Comparison of ENCODE assay signal across 12 cellular contexts in the genomic region with DNA sequence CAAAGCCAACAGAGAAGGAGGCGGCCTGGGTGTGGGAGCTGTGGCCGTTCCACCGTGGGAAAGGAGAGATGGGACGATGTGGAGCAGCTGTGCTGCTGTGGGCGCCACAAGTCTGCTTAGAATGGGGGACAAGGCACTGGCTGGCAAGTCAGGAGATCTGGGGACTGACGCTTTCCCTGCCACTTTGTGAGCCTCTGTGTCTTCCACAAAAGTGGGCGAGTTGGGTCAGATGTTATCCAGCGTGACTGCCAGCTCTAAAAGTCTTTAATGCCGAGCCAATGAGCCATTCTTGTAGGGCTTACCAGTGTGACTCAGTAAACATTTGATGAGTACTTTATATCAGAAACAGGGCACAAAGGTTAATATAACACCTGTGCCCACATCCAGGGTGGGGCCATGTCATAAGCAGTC.
A peak's percentile ranks its signal among the peaks of the same experiment; 100 is the strongest.
DNase-seq lines count a peak whose midpoint lies in the region; ATAC-seq, FAIRE-seq and TF ChIP-seq lines count a peak whose summit lies in the region.
"Had no signal": no experiment of that assay in that cellular context is flagged by ENCODE, and none has a peak within 500 bp of the region (broad histone marks: within the 10 kb centered on the region; RNA-seq: fewer than 3 reads in every experiment).

No MANE protein-coding gene starts in this region.

- POLR2A ChIA-PET in GM10248 (lab: Yijun Ruan, JAX) = no interaction called here

- H3K27ac ChIP-seq in angular gyrus (ENCODE audit: low read depth, low read length) = peak overlapping the region; percentile 78
- peak overlapping the region; percentile 78 for H3K27ac ChIP-seq in layer of hippocampus (ENCODE audit: low read depth, low read length)
- peak overlapping the region; percentile 88 to 95 for H3K27ac ChIP-seq in small intestine (ENCODE audit: low read depth in 1 of 2, low read length in 1 of 2)
- H3K27ac ChIP-seq in GM23338 (ENCODE audit: low read depth) = no peak overlapping the region
- H3K27ac ChIP-seq: esophagus muscularis mucosa had no signal

- H2AFZ ChIP-seq in GM23338 = no peak overlapping the region

- H3K4me3 ChIP-seq in small intestine (ENCODE audit: low read depth in 1 of 2, low read length in 2 of 2) = no peak overlapping the region
- no peak overlapping the region for H3K4me3 ChIP-seq in GM23338
- H3K4me3 ChIP-seq: esophagus muscularis mucosa had no signal

- H3K27me3 ChIP-seq in layer of hippocampus (ENCODE audit: control insufficient read depth, insufficient read depth, low read length) (no peaks in the 10 kb centered on the region), small intestine (ENCODE audit: control insufficient read depth in 2 of 2, insufficient read depth in 2 of 2, low read length in 2 of 2) (no peaks in the 10 kb centered on the region), GM23338 (ENCODE audit: insufficient read depth) (no peaks in the 10 kb centered on the region)
- H3K27me3 ChIP-seq: esophagus muscularis mucosa had no signal

- no peak overlapping the region for H3K4me2 ChIP-seq in GM23338

- H3K4me1 Mint-ChIP-seq in IgD-negative memory B cell (peaks cover 55 to 71% (median 63%) of the 10 kb centered on the region in 3 donors), GM23338 (peaks cover 74% of the 10 kb centered on the region)

- H3K36me3 ChIP-seq in small intestine (ENCODE audit: control insufficient read depth in 2 of 2, insufficient read depth in 2 of 2, low read length in 2 of 2) = peaks cover 0 to 2% of the 10 kb centered on the region in 2 donors
- no peaks in the 10 kb centered on the region for H3K36me3 ChIP-seq in GM23338 (ENCODE audit: insufficient read depth)
- H3K36me3 ChIP-seq: esophagus muscularis mucosa had no signal

- ATAC-seq in omental fat pad (ENCODE audit: low FRiP score) = no peak
- no peak for ATAC-seq in GM23338

- H3K36me3 Mint-ChIP-seq in IgD-negative memory B cell (peaks cover 5% of the 10 kb centered on the region), GM23338 (ENCODE audit: low read depth) (no peaks in the 10 kb centered on the region; the same call in 2 of the 3 replicates)

- no peak for TF ChIP-seq CTCF in GM10248 (IDR thresholded peaks at IDR 0.05; ENCODE audit: control extremely low read depth, extremely low read depth, low read depth, missing control alignments)
- no peak for TF ChIP-seq CTCF in omental fat pad (IDR thresholded peaks at IDR 0.05)
- no peak for TF ChIP-seq CTCF in GM23338 (conservative IDR thresholded peaks at IDR 0.05; ENCODE audit: low read depth in 2 of 2)

- no peaks in the 10 kb centered on the region for H3K9me2 ChIP-seq in GM23338 (ENCODE audit: insufficient read depth)

- H3K4me3 Mint-ChIP-seq in IgD-negative memory B cell (peak overlapping the region in 1 of 4 donors; percentile 53), GM23338 (no peak overlapping the region)
- H3K4me3 Mint-ChIP-seq: activated naive CD4-positive, alpha-beta T cell treated with anti-CD3 and anti-CD28 coated beads, Interleukin-2, amount 50 U/mL, for 24 hours had no signal

- no peaks in the 10 kb centered on the region for H3F3A ChIP-seq in GM23338 (replicated peaks; ENCODE audit: low read depth)

- WGBS in small intestine, 3 donors = 22 to 60% (median 48%) methylated on average over 9 of the region's 9 CpGs

- no peaks in the 10 kb centered on the region for H3K9me3 Mint-ChIP-seq in IgD-negative memory B cell
- H3K9me3 Mint-ChIP-seq in GM23338 = no peaks in the 10 kb centered on the region; the same call in 2 of the 3 replicates
- H3K9me3 Mint-ChIP-seq: activated naive CD4-positive, alpha-beta T cell treated with anti-CD3 and anti-CD28 coated beads, Interleukin-2, amount 50 U/mL, for 24 hours had no signal

- H3K9me3 ChIP-seq in small intestine (ENCODE audit: control insufficient read depth, low read depth) = no peaks in the 10 kb centered on the region
- H3K9me3 ChIP-seq: esophagus muscularis mucosa had no signal

- no peaks in the 10 kb centered on the region for H3K27me3 Mint-ChIP-seq in IgD-negative memory B cell
- peaks cover 16% of the 10 kb centered on the region for H3K27me3 Mint-ChIP-seq in GM23338 (ENCODE audit: insufficient read depth, low read depth, poor library complexity)
- H3K27me3 Mint-ChIP-seq: activated naive CD4-positive, alpha-beta T cell treated with anti-CD3 and anti-CD28 coated beads, Interleukin-2, amount 50 U/mL, for 24 hours had no signal

- peak overlapping the region; percentile 73 to 93 (median 74) for H3K27ac Mint-ChIP-seq in IgD-negative memory B cell
- H3K27ac Mint-ChIP-seq in GM23338 = no peak overlapping the region
- H3K27ac Mint-ChIP-seq: activated naive CD4-positive, alpha-beta T cell treated with anti-CD3 and anti-CD28 coated beads, Interleukin-2, amount 50 U/mL, for 24 hours had no signal

- FAIRE-seq in small intestine (lab: Jason Lieb, UNC) = no peak
- FAIRE-seq: G401.6, kidney had no signal

- DNase-seq in small intestine (peak; percentile 96), GM10248 (ENCODE audit: extremely low spot score) (no peak), omental fat pad (ENCODE audit: low spot score) (no peak), GM23338 (ENCODE audit: low spot score) (no peak)
- DNase-seq: kidney, NCI-H1417 had no signal

- peaks cover 78% of the 10 kb centered on the region for H3K79me2 ChIP-seq in GM23338 (replicated peaks; ENCODE audit: insufficient read depth)

- CTCF ChIA-PET in GM10248 (lab: Yijun Ruan, JAX) = interaction anchor here (1.4 to 1.8 kb wide), 3 partner anchors 20 to 273 kb away, joined by 3 to 5 read pairs (median 4); no protein-coding TSS in a partner anchor

- peaks cover 33 to 50% of the 10 kb centered on the region in 2 donors for H3K4me1 ChIP-seq in small intestine (ENCODE audit: control insufficient read depth in 2 of 2, insufficient read depth in 1 of 2, low read depth in 1 of 2, low read length in 1 of 2)
- H3K4me1 ChIP-seq in GM23338 (ENCODE audit: insufficient read depth) = peaks cover 44% of the 10 kb centered on the region

- H4K20me1 ChIP-seq in GM23338 (replicated peaks; ENCODE audit: insufficient read depth) = peaks cover 5% of the 10 kb centered on the region; the same call in 1 of the 2 replicates

TF ChIP-seq in GM23338, 12 proteins besides CTCF, POLR2A, EP300 and RAD21 (continues in another document):
- TF ChIP-seq EZH2phosphoT487 (IDR thresholded peaks at IDR 0.05; ENCODE audit: unreplicated experiment) (no peak), EZH2 (IDR thresholded peaks at IDR 0.05; ENCODE audit: low read depth, unreplicated experiment) (no peak), ZNF331 (CRISPR knock-in tag; IDR thresholded peaks at IDR 0.05; ENCODE audit: low read depth) (no peak), CREB1 (CRISPR knock-in tag; IDR thresholded peaks at IDR 0.05; ENCODE audit: low read depth) (no peak), STAT1 (IDR thresholded peaks at IDR 0.05; ENCODE audit: unreplicated experiment) (no peak), JUNB (IDR thresholded peaks at IDR 0.05; ENCODE audit: unreplicated experiment) (no peak), NANOG (IDR thresholded peaks at IDR 0.05; ENCODE audit: borderline replicate concordance) (no peak), POLR2AphosphoS5 (IDR thresholded peaks at IDR 0.05; ENCODE audit: low read depth) (no peak)
- TF ChIP-seq, protein P1, sequence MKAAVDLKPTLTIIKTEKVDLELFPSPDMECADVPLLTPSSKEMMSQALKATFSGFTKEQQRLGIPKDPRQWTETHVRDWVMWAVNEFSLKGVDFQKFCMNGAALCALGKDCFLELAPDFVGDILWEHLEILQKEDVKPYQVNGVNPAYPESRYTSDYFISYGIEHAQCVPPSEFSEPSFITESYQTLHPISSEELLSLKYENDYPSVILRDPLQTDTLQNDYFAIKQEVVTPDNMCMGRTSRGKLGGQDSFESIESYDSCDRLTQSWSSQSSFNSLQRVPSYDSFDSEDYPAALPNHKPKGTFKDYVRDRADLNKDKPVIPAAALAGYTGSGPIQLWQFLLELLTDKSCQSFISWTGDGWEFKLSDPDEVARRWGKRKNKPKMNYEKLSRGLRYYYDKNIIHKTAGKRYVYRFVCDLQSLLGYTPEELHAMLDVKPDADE (IDR thresholded peaks at IDR 0.05) = no peak
- TF ChIP-seq, protein P2, sequence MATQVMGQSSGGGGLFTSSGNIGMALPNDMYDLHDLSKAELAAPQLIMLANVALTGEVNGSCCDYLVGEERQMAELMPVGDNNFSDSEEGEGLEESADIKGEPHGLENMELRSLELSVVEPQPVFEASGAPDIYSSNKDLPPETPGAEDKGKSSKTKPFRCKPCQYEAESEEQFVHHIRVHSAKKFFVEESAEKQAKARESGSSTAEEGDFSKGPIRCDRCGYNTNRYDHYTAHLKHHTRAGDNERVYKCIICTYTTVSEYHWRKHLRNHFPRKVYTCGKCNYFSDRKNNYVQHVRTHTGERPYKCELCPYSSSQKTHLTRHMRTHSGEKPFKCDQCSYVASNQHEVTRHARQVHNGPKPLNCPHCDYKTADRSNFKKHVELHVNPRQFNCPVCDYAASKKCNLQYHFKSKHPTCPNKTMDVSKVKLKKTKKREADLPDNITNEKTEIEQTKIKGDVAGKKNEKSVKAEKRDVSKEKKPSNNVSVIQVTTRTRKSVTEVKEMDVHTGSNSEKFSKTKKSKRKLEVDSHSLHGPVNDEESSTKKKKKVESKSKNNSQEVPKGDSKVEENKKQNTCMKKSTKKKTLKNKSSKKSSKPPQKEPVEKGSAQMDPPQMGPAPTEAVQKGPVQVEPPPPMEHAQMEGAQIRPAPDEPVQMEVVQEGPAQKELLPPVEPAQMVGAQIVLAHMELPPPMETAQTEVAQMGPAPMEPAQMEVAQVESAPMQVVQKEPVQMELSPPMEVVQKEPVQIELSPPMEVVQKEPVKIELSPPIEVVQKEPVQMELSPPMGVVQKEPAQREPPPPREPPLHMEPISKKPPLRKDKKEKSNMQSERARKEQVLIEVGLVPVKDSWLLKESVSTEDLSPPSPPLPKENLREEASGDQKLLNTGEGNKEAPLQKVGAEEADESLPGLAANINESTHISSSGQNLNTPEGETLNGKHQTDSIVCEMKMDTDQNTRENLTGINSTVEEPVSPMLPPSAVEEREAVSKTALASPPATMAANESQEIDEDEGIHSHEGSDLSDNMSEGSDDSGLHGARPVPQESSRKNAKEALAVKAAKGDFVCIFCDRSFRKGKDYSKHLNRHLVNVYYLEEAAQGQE (IDR thresholded peaks at IDR 0.05; ENCODE audit: unreplicated experiment) = no peak
